1 cellular context compared by ENCODE assay signal in the genomic region with DNA sequence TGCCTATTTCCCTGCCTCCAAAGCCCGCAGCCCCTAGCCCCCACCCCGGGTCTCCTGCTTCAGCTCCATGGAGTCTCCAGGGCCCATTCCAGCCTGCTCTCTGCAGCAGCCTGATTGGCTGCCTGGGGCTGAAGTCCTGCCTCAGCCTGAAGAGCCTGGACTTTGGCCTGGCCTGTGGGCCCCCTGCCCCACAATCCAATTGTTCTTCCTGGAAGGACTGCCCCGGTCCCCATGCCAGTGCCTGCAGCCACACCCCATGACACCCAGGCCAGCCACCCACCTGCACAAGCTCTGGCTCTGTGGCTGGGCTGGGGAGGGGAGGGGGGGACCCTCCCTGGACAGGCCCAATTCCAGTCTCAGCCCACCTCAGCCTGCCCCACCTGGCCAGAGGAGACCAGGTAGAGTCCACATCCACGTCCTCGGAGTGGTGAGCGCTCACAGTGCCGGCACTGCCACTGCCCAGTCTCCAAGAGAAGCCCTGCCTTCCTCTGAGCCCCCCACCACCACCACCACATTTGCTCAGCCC.
TF ChIP-seq lines count a peak whose summit lies in the region.

No MANE protein-coding gene starts in this region.

TF ChIP-seq in HEK293, 187 proteins besides CTCF, POLR2A, EP300 and RAD21 (continued from another document):
- TF ChIP-seq, protein P1, sequence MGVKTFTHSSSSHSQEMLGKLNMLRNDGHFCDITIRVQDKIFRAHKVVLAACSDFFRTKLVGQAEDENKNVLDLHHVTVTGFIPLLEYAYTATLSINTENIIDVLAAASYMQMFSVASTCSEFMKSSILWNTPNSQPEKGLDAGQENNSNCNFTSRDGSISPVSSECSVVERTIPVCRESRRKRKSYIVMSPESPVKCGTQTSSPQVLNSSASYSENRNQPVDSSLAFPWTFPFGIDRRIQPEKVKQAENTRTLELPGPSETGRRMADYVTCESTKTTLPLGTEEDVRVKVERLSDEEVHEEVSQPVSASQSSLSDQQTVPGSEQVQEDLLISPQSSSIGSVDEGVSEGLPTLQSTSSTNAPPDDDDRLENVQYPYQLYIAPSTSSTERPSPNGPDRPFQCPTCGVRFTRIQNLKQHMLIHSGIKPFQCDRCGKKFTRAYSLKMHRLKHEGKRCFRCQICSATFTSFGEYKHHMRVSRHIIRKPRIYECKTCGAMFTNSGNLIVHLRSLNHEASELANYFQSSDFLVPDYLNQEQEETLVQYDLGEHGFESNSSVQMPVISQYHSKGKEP (tag by site-specific recombination; IDR thresholded peaks at IDR 0.05), result no peak
- TF ChIP-seq ZNF146 (tag by site-specific recombination; IDR thresholded peaks at IDR 0.05), result no peak
